In the genomic region with DNA sequence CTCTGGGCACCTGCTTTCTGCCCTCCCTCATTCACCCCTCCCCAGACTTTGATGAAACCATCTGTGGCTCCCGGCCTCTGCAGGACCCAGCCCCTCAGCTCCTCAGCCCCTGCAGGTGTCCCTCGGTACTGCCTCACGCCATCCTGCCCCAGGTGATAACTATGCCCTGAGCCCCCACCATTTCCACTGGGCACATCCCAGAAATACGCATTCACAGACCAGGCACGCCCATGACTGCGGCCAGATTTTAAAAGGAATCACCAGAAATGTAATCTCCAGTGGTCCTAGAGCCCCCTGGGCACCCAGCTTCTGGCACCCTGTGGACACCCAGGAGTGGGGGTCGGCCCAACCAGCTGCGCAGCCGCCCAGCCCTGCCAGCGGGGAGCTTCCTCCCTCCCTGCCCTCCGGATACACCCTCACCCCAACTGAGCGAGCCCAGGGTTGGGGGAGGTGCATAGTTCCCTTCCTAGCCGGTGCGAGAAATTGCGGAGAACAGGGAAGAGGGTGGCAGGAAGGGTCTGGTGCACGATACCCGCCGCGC, we compare ENCODE assay signal across 8 cellular contexts. TPM values are rescaled to one million over a fixed set of nuclear protein-coding genes. Genes with fewer than 3 reads are reported as not detected.
A peak's percentile ranks its signal among the peaks of the same experiment; 100 is the strongest.
DNase-seq lines count a peak whose midpoint lies in the region; ATAC-seq and TF ChIP-seq lines count a peak whose summit lies in the region.

No MANE protein-coding gene starts in this region.

- H3K4me1 ChIP-seq in osteoblast (ENCODE audit: insufficient read depth, low read length) = peaks cover 16% of the 10 kb centered on the region

- no peaks in the 10 kb centered on the region for H3K79me2 ChIP-seq in osteoblast (ENCODE audit: insufficient read depth, low read length)

- H2AFZ ChIP-seq in osteoblast (ENCODE audit: low read length) = no peak overlapping the region

- H3K27ac ChIP-seq in osteoblast (ENCODE audit: low read depth, low read length) = no peak overlapping the region

- H3K4me3 ChIP-seq in astrocyte of the spinal cord (ENCODE audit: low read depth, low read length) = no peak overlapping the region
- H3K4me3 ChIP-seq in osteoblast (ENCODE audit: insufficient read depth, low read length) = no peak overlapping the region

- no peak overlapping the region for H3K4me2 ChIP-seq in osteoblast (ENCODE audit: insufficient read depth, low read length)

- TF ChIP-seq CTCF in GM12872 (IDR thresholded peaks at IDR 0.05; ENCODE audit: insufficient read depth, low read depth, low read length) (peak; percentile 49; the same call in 2 of the 3 replicates), astrocyte of the spinal cord (IDR thresholded peaks at IDR 0.05; ENCODE audit: low read depth, low read length) (peak; percentile 28), osteoblast (IDR thresholded peaks at IDR 0.05; ENCODE audit: extremely low read depth, low read depth, low read length) (no peak)

- H3K9me3 ChIP-seq in osteoblast (ENCODE audit: low read depth, low read length) = no peaks in the 10 kb centered on the region

- DNase-seq in NCI-H1105 (lab: John Stamatoyannopoulos, UW) (peak; percentile 27), astrocyte of the spinal cord (ENCODE audit: low read depth, low spot score) (no peak), osteoblast (ENCODE audit: insufficient read length, low spot score, missing footprints) (peak; percentile 93), T1000 (lab: John Stamatoyannopoulos, UW) (no peak), COLO829 (ENCODE audit: low spot score) (no peak)

- in situ Hi-C loops in astrocyte of the spinal cord (cut with HindIII; ENCODE audit: low sequenced_read_pairs) = no loop called here

- peaks cover 32% of the 10 kb centered on the region for H3K27me3 ChIP-seq in osteoblast (ENCODE audit: insufficient read depth, low read length)

- H3K36me3 ChIP-seq in osteoblast (ENCODE audit: insufficient read depth, low read length) = no peaks in the 10 kb centered on the region

- ATAC-seq in esophagus mucosa (no peak), HG03571 (IDR thresholded peaks at IDR 0.05; ENCODE audit: unreplicated experiment) (no peak)

- no peaks in the 10 kb centered on the region for H4K20me1 ChIP-seq in osteoblast (ENCODE audit: insufficient read depth, low read length)

RNA-seq across cellular contexts. Expression of gene NTSR1, which starts 0.6 kb away (rescaled TPM):
- total RNA-seq in osteoblast (not detected in 2 replicates), esophagus mucosa (not detected)

Comparison
In these comparisons a context has a peak if more than half of its experiments do, and no peak if none do; other contexts are left out.
1. DNase-seq: peak in NCI-H1105 (single experiment) and osteoblast (single experiment); none in astrocyte of the spinal cord (single experiment), T1000 (single experiment) and COLO829 (single experiment).